8 cellular contexts compared by ENCODE assay signal in the genomic region with DNA sequence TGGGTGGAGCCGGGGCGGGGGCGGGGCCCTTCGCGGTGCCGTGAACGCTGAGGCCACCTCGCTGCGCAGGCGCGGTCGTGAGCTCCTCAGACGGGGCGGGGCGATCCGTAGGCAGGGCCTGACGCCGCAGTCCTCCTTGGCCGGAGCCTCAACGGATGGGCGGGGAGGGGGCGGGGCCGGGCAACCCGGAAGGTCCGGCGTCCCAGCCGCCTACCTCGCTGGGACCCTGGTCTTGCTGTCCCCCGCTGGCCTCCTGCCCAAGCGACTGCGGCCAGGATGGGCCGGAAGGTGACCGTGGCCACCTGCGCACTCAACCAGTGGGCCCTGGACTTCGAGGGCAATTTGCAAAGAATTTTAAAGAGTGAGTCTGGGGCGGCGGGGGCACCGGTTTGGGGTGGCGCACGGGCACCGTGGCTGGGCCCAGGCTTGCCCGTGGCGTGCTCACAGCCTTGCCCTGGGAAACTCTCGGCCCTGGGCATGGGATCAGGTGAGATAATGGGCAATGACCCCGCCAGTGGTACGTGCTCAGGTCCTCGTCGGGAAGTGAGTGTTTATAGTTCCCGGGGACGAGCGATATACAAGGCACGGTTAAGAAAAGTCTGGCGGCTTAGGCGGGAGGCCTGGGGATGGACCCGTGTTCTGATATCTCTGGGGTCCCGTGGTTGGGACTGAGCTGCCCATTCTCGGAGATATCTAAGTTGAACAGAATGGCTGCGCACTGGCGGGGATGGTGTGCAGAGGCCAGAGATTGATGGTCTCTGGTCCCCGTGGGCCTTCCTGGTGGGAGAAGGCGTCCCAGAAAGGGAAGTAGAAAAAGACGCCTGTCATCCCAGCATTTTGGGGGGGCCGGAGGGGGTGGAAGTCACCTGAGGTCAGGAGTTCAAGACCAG. TPM values are rescaled to one million over a fixed set of nuclear protein-coding genes. Genes with fewer than 3 reads are reported as not detected.
DNase-seq lines count a peak whose midpoint lies in the region; ATAC-seq lines count a peak whose summit lies in the region.

NADSYN1 (plus strand) TSS at position 183 of the 890 bp plus-strand sequence; CDS start at position 277, 94 bp downstream.

- H3K9me3 ChIP-seq in BLaER1: no peaks in the 10 kb centered on the region

- peak within 1 kb of the TSS; percentile 77 for H3K27ac ChIP-seq in BLaER1

- peak within 1 kb of the TSS; percentile 95 for H3K4me2 ChIP-seq in BLaER1

- H4K20me1 ChIP-seq in BLaER1: peaks cover 49% of the 10 kb centered on the region

- H3K27me3 ChIP-seq in BLaER1: no peaks in the 10 kb centered on the region

- ATAC-seq in GM19397 (IDR thresholded peaks at IDR 0.05; ENCODE audit: unreplicated experiment): peak; percentile 49

- DNase-seq in HS-5 (ENCODE audit: low read depth): peak; percentile 56
- peak; percentile 41 for DNase-seq in NK-92 (lab: John Stamatoyannopoulos, UW; ENCODE audit: unreplicated experiment)
- peak; percentile 85 to 94 for DNase-seq in activated CD8-positive, alpha-beta memory T cell treated with anti-CD3 and anti-CD28 coated beads for 1 hour (ENCODE audit: extremely low read depth in 1 of 2, low read depth in 1 of 2)
- peak; percentile 93 for DNase-seq in effector CD4-positive, alpha-beta T cell
- peak; percentile 96 for DNase-seq in lung microvascular endothelial cell (ENCODE audit: low read depth in 2 of 2)
- peak; percentile 87 to 94 (median 90) for DNase-seq in stimulated activated CD4-positive, alpha-beta T cell treated with anti-CD3 and anti-CD28 coated beads, TNF-alpha, amount 100 ng/mL, for 4 hours (ENCODE audit: low read depth in 3 of 3)

- peak within 1 kb of the TSS; percentile 91 for H3K4me3 ChIP-seq in BLaER1

- H3K9ac ChIP-seq in BLaER1: peak within 1 kb of the TSS; percentile 84

- H3K4me1 ChIP-seq in BLaER1: peaks cover 54% of the 10 kb centered on the region

- H3K36me3 ChIP-seq in BLaER1: peaks cover 39% of the 10 kb centered on the region

RNA-seq across cellular contexts. Expression of gene NADSYN1, which starts in this region (rescaled TPM):
- total RNA-seq in lung microvascular endothelial cell: 67.9 and 69.7 TPM in 2 replicates

Comparison
In these comparisons a context has a peak if more than half of its experiments do, and no peak if none do; other contexts are left out.
1. Peak in every context shown above with its lines: DNase-seq, ATAC-seq, H3K4me3 ChIP-seq and H3K27ac ChIP-seq.
2. DNase-seq: peak in every context shown above with its lines; median percentile 96 in lung microvascular endothelial cell; 93 in effector CD4-positive, alpha-beta T cell; 90 in stimulated activated CD4-positive, alpha-beta T cell treated with anti-CD3 and anti-CD28 coated beads, TNF-alpha, amount 100 ng/mL, for 4 hours; 90 in activated CD8-positive, alpha-beta memory T cell treated with anti-CD3 and anti-CD28 coated beads for 1 hour; 56 in HS-5; 41 in NK-92.